Comparison of ENCODE assay signal across 7 cellular contexts in genomic region chr17:40552806-40553693, GRCh38.
A peak's percentile ranks its signal among the peaks of the same experiment; 100 is the strongest.
DNase-seq lines count a peak whose midpoint lies in the region; ATAC-seq lines count a peak whose summit lies in the region.

No MANE protein-coding gene starts in this region.

- ATAC-seq in HG02610 (IDR thresholded peaks at IDR 0.05; ENCODE audit: unreplicated experiment): peak; percentile 4
- ATAC-seq in stimulated activated naive CD8-positive, alpha-beta T cell treated with anti-CD3 and anti-CD28 coated beads, Interleukin-15, Interleukin-2, amounts not matched to agents 100 U/mL and 50 U/mL, for 24 hours: peak; percentile 2

- in situ Hi-C loops in KBM-7 (cut with MboI; ENCODE audit: low pct_unique_long_range_greater_than_20kb, low sequenced_read_pairs): no loop called here

- DNase-seq in activated T-cell treated with anti-CD3 and anti-CD28 coated beads, Interleukin-2, amount 50 U/mL, for 48 hours: peak; percentile 50 to 51
- peak; percentile 71 for DNase-seq in islet precursor cell
- peak; percentile 15 for DNase-seq in stimulated activated naive CD8-positive, alpha-beta T cell treated with anti-CD3 and anti-CD28 coated beads, Interleukin-15, Interleukin-2, amounts not matched to agents 100 U/mL and 50 U/mL, for 24 hours
- DNase-seq in NCI-H774 (lab: John Stamatoyannopoulos, UW): no peak
- DNase-seq in NCI-H2171 (lab: John Stamatoyannopoulos, UW): no peak
- DNase-seq in KBM-7: no peak

Comparison
In these comparisons a context has a peak if more than half of its experiments do, and no peak if none do; other contexts are left out.
1. DNase-seq: peak in activated T-cell treated with anti-CD3 and anti-CD28 coated beads, Interleukin-2, amount 50 U/mL, for 48 hours (2 of 2), islet precursor cell (single experiment) and stimulated activated naive CD8-positive, alpha-beta T cell treated with anti-CD3 and anti-CD28 coated beads, Interleukin-15, Interleukin-2, amounts not matched to agents 100 U/mL and 50 U/mL, for 24 hours (single experiment); none in NCI-H774 (single experiment), NCI-H2171 (single experiment) and KBM-7 (single experiment).